Comparison of ENCODE assay signal across 8 cellular contexts in the genomic region with DNA sequence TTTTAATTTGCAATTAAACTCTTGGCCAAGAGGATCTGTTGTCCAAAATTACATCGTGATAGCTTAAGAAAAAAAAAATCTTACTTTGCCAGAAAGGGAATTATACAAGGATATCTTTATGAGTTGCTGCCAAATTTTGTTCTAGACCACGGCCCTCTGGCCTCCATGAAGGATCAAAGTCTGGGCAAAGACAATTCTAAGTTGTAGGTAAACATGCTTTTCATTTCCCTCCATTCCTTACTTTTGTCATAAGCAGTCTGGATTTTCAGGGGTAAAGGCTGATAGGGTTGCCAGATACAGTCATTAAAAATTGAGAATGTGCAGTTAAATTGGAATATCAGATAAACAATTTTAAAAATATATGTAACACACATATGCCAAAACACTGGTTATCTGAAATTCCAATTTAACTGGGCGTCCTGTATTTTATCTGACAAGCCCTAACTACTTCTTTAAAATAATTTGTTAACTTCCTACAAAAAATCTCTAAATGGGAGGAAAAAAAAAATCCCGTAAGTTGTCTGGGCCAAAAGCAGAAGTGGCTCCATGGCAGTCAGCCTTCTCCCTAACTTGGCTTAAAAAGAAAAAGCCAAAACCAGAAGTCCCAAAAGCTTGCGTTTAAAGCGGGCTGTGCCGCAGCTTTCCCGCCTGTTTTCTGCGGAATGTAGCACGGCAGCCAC.
A peak's percentile ranks its signal among the peaks of the same experiment; 100 is the strongest.
DNase-seq lines count a peak whose midpoint lies in the region; ATAC-seq, FAIRE-seq and TF ChIP-seq lines count a peak whose summit lies in the region.

No MANE protein-coding gene starts in this region.

- TF ChIP-seq POLR2A in H54 (IDR thresholded peaks at IDR 0.05; ENCODE audit: low read depth, low read length): no peak

- H3K9ac ChIP-seq in SK-N-MC (ENCODE audit: insufficient read length) (peak overlapping the region; percentile 98), smooth muscle cell (ENCODE audit: low read depth) (peak overlapping the region; percentile 99)

- H2AFZ ChIP-seq in smooth muscle cell (ENCODE audit: low read depth): peak overlapping the region; percentile 96

- H3K4me1 ChIP-seq in foreskin keratinocyte (peaks cover 20% of the 10 kb centered on the region), smooth muscle cell (ENCODE audit: low read depth) (peaks cover 28% of the 10 kb centered on the region)

- H3K27ac ChIP-seq in SK-N-MC (peak overlapping the region; percentile 99), foreskin keratinocyte (peak overlapping the region; percentile 96), smooth muscle cell (ENCODE audit: low read depth) (peak overlapping the region; percentile 100)

- FAIRE-seq in H54 (lab: Jason Lieb, UNC): no peak

- DNase-seq in DMS53 (lab: John Stamatoyannopoulos, UW) (peak; percentile 29), DMS53 treated with DMSO at 0.1 percent for 48 hours (lab: John Stamatoyannopoulos, UW; ENCODE audit: unreplicated experiment) (no peak), SK-N-MC (ENCODE audit: low read depth, low spot score) (no peak), foreskin keratinocyte (no peak), smooth muscle cell (lab: John Stamatoyannopoulos, UW; ENCODE audit: unreplicated experiment) (no peak), H54 (ENCODE audit: insufficient read length, low spot score) (no peak), Ammon's horn (ENCODE audit: low spot score) (no peak), NCI-H128 (lab: John Stamatoyannopoulos, UW; ENCODE audit: unreplicated experiment) (no peak)

- H3K4me2 ChIP-seq in smooth muscle cell: peak overlapping the region; percentile 98

- H3K27me3 ChIP-seq in foreskin keratinocyte (no peaks in the 10 kb centered on the region), smooth muscle cell (ENCODE audit: low read depth) (no peaks in the 10 kb centered on the region)

- H4K20me1 ChIP-seq in smooth muscle cell (ENCODE audit: low read depth): peaks cover 34% of the 10 kb centered on the region

- no peaks in the 10 kb centered on the region for H3K9me3 ChIP-seq in SK-N-MC (ENCODE audit: low read depth, low read length)
- H3K9me3 ChIP-seq in smooth muscle cell (replicated peaks; ENCODE audit: low read depth): no peaks in the 10 kb centered on the region

- H3K4me3 ChIP-seq in SK-N-MC (peak overlapping the region; percentile 95), smooth muscle cell (peak overlapping the region; percentile 90)

- peaks cover 37% of the 10 kb centered on the region for H3K79me2 ChIP-seq in smooth muscle cell (ENCODE audit: low read depth)

- ATAC-seq in foreskin keratinocyte: no peak

- H3K36me3 ChIP-seq in SK-N-MC (ENCODE audit: insufficient read depth, low read length) (no peaks in the 10 kb centered on the region), smooth muscle cell (ENCODE audit: low read depth) (no peaks in the 10 kb centered on the region)

- H3F3A ChIP-seq in smooth muscle cell (ENCODE audit: low read depth): peaks cover 7% of the 10 kb centered on the region

- TF ChIP-seq CTCF in foreskin keratinocyte (conservative IDR thresholded peaks at IDR 0.05): no peak
- TF ChIP-seq CTCF in smooth muscle cell (IDR thresholded peaks at IDR 0.05; ENCODE audit: borderline replicate concordance, insufficient read depth, poor library complexity, severe bottlenecking): no peak

- 20% methylated on average over 10 of the region's 10 CpGs for WGBS in smooth muscle cell (ENCODE audit: low lambda C conversion rate)
